1 cellular context compared by ENCODE assay signal in genomic region chr16:85584192-85584757, GRCh38.
TF ChIP-seq lines count a peak whose summit lies in the region.

No MANE protein-coding gene starts in this region.

TF ChIP-seq in GM23338, 12 proteins besides CTCF, POLR2A, EP300 and RAD21 (continued from another document):
- TF ChIP-seq ZNF331 (CRISPR knock-in tag; IDR thresholded peaks at IDR 0.05; ENCODE audit: low read depth) (no peak), JUNB (IDR thresholded peaks at IDR 0.05; ENCODE audit: unreplicated experiment) (no peak)
